Comparison of ENCODE assay signal across 28 cellular contexts in genomic region chr6:4672772-4673171, GRCh38.
DNase-seq lines count a peak whose midpoint lies in the region; ATAC-seq and TF ChIP-seq lines count a peak whose summit lies in the region.
"Had no signal": no experiment of that assay in that cellular context is flagged by ENCODE, and none has a peak within 500 bp of the region (broad histone marks: within the 10 kb centered on the region; RNA-seq: fewer than 3 reads in every experiment).

No MANE protein-coding gene starts in this region.

- H3K4me2 ChIP-seq in osteoblast (ENCODE audit: insufficient read depth, low read length): no peak overlapping the region
- H3K4me2 ChIP-seq: GM23338 had no signal

- no peaks in the 10 kb centered on the region for H3K9me3 ChIP-seq in osteoblast (ENCODE audit: low read depth, low read length)
- H3K9me3 ChIP-seq: heart right ventricle, psoas muscle, suprapubic skin had no signal

- TF ChIP-seq CTCF in AG09319 (IDR thresholded peaks at IDR 0.05; ENCODE audit: low read depth, low read length) (no peak), osteoblast (IDR thresholded peaks at IDR 0.05; ENCODE audit: extremely low read depth, low read depth, low read length) (no peak)

- peak; percentile 16 for DNase-seq in AG09319 (ENCODE audit: extremely low read depth, low read depth)
- peak; percentile 17 for DNase-seq in M059J (ENCODE audit: low read depth)
- peak; percentile 78 for DNase-seq in epidermal melanocyte (ENCODE audit: insufficient read length, low spot score)
- peak; percentile 78 for DNase-seq in osteoblast (ENCODE audit: insufficient read length, low spot score, missing footprints)
- DNase-seq in activated T-cell treated with anti-CD3 and anti-CD28 coated beads for 4 hours: no peak
- no peak for DNase-seq in HuH-7.5 (ENCODE audit: low spot score)
- no peak for DNase-seq in NCI-H82 (lab: John Stamatoyannopoulos, UW)
- DNase-seq: activated CD8-positive, alpha-beta memory T cell treated with anti-CD3 and anti-CD28 coated beads for 24 hours; activated gamma-delta T cell treated with Interleukin-2 at 50 U/mL for 16 hours; activated naive CD8-positive, alpha-beta T cell treated with anti-CD3 and anti-CD28 coated beads, Interleukin-2, amount 50 U/mL, for 24 hours; activated T-cell treated with anti-CD3 and anti-CD28 coated beads, Interleukin-2, amount 50 U/mL, for 24 hours; CD4-positive, alpha-beta memory T cell; cortex of kidney; DMS153; endodermal cell; heart right ventricle; left colon; naive B cell; NCI-H146; NCI-H524; psoas muscle; SHP77 treated with DMSO at 0.1 percent for 48 hours; small intestine; stimulated activated CD4-positive, alpha-beta T cell treated with anti-CD3 and anti-CD28 coated beads, Interleukin-2, amount 100 ng/mL, for 48 hours had no signal

- peaks cover 9% of the 10 kb centered on the region for H3K4me1 ChIP-seq in osteoblast (ENCODE audit: insufficient read depth, low read length)

- no peak overlapping the region for H2AFZ ChIP-seq in osteoblast (ENCODE audit: low read length)
- H2AFZ ChIP-seq: GM23338 had no signal

- no peak overlapping the region for H3K27ac ChIP-seq in osteoblast (ENCODE audit: low read depth, low read length)
- H3K27ac ChIP-seq: heart right ventricle, psoas muscle, suprapubic skin had no signal

- H3K4me3 ChIP-seq in osteoblast (ENCODE audit: insufficient read depth, low read length): no peak overlapping the region
- H3K4me3 ChIP-seq: GM23338, heart right ventricle, psoas muscle, suprapubic skin had no signal

- H3K79me2 ChIP-seq in osteoblast (ENCODE audit: insufficient read depth, low read length): no peaks in the 10 kb centered on the region

- no peak for ATAC-seq in GM18520 (IDR thresholded peaks at IDR 0.05; ENCODE audit: unreplicated experiment)
- ATAC-seq: activated naive CD8-positive, alpha-beta T cell treated with anti-CD3 and anti-CD28 coated beads, Interleukin-2, amount 50 U/mL, for 24 hours; GM23338; heart right ventricle; left colon; psoas muscle; stimulated activated effector memory CD8-positive, alpha-beta T cell treated with anti-CD3 and anti-CD28 coated beads, Interleukin-12 subunit alpha, Interleukin-12 subunit beta, amount 100 ng/mL, for 72 hours had no signal

- H4K20me1 ChIP-seq in osteoblast (ENCODE audit: insufficient read depth, low read length): no peaks in the 10 kb centered on the region

- no peaks in the 10 kb centered on the region for H3K36me3 ChIP-seq in osteoblast (ENCODE audit: insufficient read depth, low read length)
- H3K36me3 ChIP-seq: heart right ventricle, suprapubic skin had no signal

- peaks cover 14% of the 10 kb centered on the region for H3K27me3 ChIP-seq in osteoblast (ENCODE audit: insufficient read depth, low read length)
- H3K27me3 ChIP-seq: heart right ventricle, suprapubic skin had no signal

Comparison
In these comparisons a context has a peak if more than half of its experiments do, and no peak if none do; other contexts are left out.
1. DNase-seq: peak in AG09319 (single experiment), M059J (single experiment), epidermal melanocyte (single experiment) and osteoblast (single experiment); none in activated T-cell treated with anti-CD3 and anti-CD28 coated beads for 4 hours (single experiment), HuH-7.5 (single experiment) and NCI-H82 (single experiment).